In the genomic region with DNA sequence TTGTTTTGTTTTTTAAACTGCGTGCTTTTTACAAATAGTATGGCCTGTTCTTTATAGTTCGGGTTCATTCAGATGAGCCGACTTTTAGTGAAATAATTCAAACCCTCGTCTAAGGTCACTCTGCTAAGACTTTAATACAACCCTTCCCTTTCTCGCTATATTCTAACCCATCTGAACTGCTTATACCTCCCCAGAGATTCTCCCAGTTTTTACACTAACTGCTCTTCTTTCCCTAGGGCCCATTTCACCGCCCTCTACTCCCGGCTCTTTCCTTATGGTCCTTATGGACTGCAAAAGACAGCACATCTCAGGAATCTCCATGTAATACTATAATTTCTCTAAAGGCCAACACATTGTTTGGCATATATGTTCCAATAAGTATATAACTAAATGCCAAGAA, we compare ENCODE assay signal across 10 cellular contexts. TPM values are rescaled to one million over a fixed set of nuclear protein-coding genes. Genes with fewer than 3 reads are reported as not detected.
A peak's percentile ranks its signal among the peaks of the same experiment; 100 is the strongest.
DNase-seq lines count a peak whose midpoint lies in the region; ATAC-seq, FAIRE-seq and TF ChIP-seq lines count a peak whose summit lies in the region.
"Had no signal": no experiment of that assay in that cellular context is flagged by ENCODE, and none has a peak within 500 bp of the region (broad histone marks: within the 10 kb centered on the region; RNA-seq: fewer than 3 reads in every experiment).

No MANE protein-coding gene starts in this region.

- H3K27me3 ChIP-seq in left ventricle myocardium inferior (ENCODE audit: low read depth) (no peaks in the 10 kb centered on the region), heart left ventricle (no peaks in the 10 kb centered on the region), tibial artery (no peaks in the 10 kb centered on the region)
- H3K27me3 ChIP-seq: pancreas had no signal

- H3K9ac ChIP-seq in kidney (ENCODE audit: low read length in 2 of 2), result no peak overlapping the region

- DNase-seq in left ventricle myocardium inferior, result no peak
- no peak for DNase-seq in heart left ventricle
- DNase-seq in activated naive CD4-positive, alpha-beta T cell treated with anti-CD3 and anti-CD28 coated beads, Interleukin-2, amount 50 U/mL, for 72 hours (ENCODE audit: low spot score in 2 of 2), result no peak
- DNase-seq in kidney, result no peak
- DNase-seq in tibial artery, result no peak
- no peak for DNase-seq in GM12891 (ENCODE audit: insufficient read length, low spot score)
- no peak for DNase-seq in erythroblast (lab: John Stamatoyannopoulos, UW)
- no peak for DNase-seq in GM13977 (ENCODE audit: low spot score)
- DNase-seq: pancreas had no signal

- FAIRE-seq in kidney (lab: Jason Lieb, UNC), result no peak
- no peak for FAIRE-seq in GM12891 (lab: Jason Lieb, UNC)
- FAIRE-seq: frontal cortex, pancreas had no signal

- TF ChIP-seq CTCF in left ventricle myocardium inferior (IDR thresholded peaks at IDR 0.05; ENCODE audit: borderline replicate concordance) (no peak), heart left ventricle (IDR thresholded peaks at IDR 0.05) (no peak), kidney (IDR thresholded peaks at IDR 0.05; ENCODE audit: borderline replicate concordance, extremely low read depth, insufficient read depth) (no peak), tibial artery (IDR thresholded peaks at IDR 0.05) (no peak), GM13977 (IDR thresholded peaks at IDR 0.05; ENCODE audit: extremely low read depth, insufficient read depth, missing control alignments) (no peak)

- H3K27ac Mint-ChIP-seq in activated naive CD4-positive, alpha-beta T cell treated with anti-CD3 and anti-CD28 coated beads, Interleukin-2, amount 50 U/mL, for 72 hours, result peak overlapping the region; percentile 25 to 95

- 81 to 92% (median 87%) methylated on average over 7 of the region's 7 CpGs for WGBS in heart left ventricle, 4 donors

- H3K27ac ChIP-seq in left ventricle myocardium inferior (replicated peaks), result no peak overlapping the region
- peak overlapping the region in 2 of 12 donors; percentile 100 for H3K27ac ChIP-seq in heart left ventricle
- H3K27ac ChIP-seq in kidney (ENCODE audit: low read depth in 2 of 2, low read length in 2 of 2), result peak overlapping the region in 1 of 2 donors; percentile 100
- peak overlapping the region; percentile 99 to 100 for H3K27ac ChIP-seq in tibial artery

- TF ChIP-seq POLR2A in heart left ventricle (IDR thresholded peaks at IDR 0.05), result no peak
- no peak for TF ChIP-seq POLR2A in GM12891 (IDR thresholded peaks at IDR 0.05; ENCODE audit: low read depth, low read length)
- TF ChIP-seq POLR2A in erythroblast (IDR thresholded peaks at IDR 0.05; ENCODE audit: low read length), result no peak

- in situ Hi-C loops in GM13977 (cut with MboI; ENCODE audit: low pct_unique_long_range_greater_than_20kb, low sequenced_read_pairs, unreplicated experiment), result no loop called here

- peaks cover 69% of the 10 kb centered on the region for H3K4me1 ChIP-seq in left ventricle myocardium inferior
- peaks cover 0 to 50% (median 32%) of the 10 kb centered on the region in 12 donors for H3K4me1 ChIP-seq in heart left ventricle
- peaks cover 10 to 17% of the 10 kb centered on the region in 2 donors for H3K4me1 ChIP-seq in kidney (ENCODE audit: control insufficient read depth in 1 of 2, insufficient read depth in 1 of 2, low read depth in 1 of 2, low read length in 2 of 2)
- peaks cover 0 to 65% (median 19%) of the 10 kb centered on the region in 4 donors for H3K4me1 ChIP-seq in tibial artery

- peaks cover 30% of the 10 kb centered on the region for H3K36me3 ChIP-seq in left ventricle myocardium inferior
- H3K36me3 ChIP-seq in heart left ventricle, result peaks cover 0 to 35% (median 16%) of the 10 kb centered on the region in 9 donors
- H3K36me3 ChIP-seq in kidney (ENCODE audit: control insufficient read depth in 1 of 2, insufficient read depth in 2 of 2, low read length in 2 of 2), result peaks cover 0 to 3% of the 10 kb centered on the region in 2 donors
- peaks cover 0 to 19% (median 8%) of the 10 kb centered on the region in 3 donors for H3K36me3 ChIP-seq in tibial artery
- H3K36me3 ChIP-seq: pancreas had no signal

- no peaks in the 10 kb centered on the region for H3K9me3 ChIP-seq in left ventricle myocardium inferior (replicated peaks)
- H3K9me3 ChIP-seq in heart left ventricle, result no peaks in the 10 kb centered on the region
- H3K9me3 ChIP-seq in kidney (ENCODE audit: control insufficient read depth in 1 of 2, low read length in 2 of 2), result no peaks in the 10 kb centered on the region
- H3K9me3 ChIP-seq in tibial artery, result no peaks in the 10 kb centered on the region
- H3K9me3 ChIP-seq: pancreas had no signal

- H3K4me3 ChIP-seq in left ventricle myocardium inferior (peak overlapping the region; percentile 91), heart left ventricle (peak overlapping the region in 6 of 12 donors; percentile 74 to 99 (median 95)), kidney (ENCODE audit: low read length in 2 of 2) (peak overlapping the region; percentile 87 to 98), tibial artery (peak overlapping the region; percentile 91 to 94)

- no peak for ATAC-seq in heart left ventricle
- ATAC-seq in activated naive CD4-positive, alpha-beta T cell treated with anti-CD3 and anti-CD28 coated beads, Interleukin-2, amount 50 U/mL, for 72 hours, result no peak
- ATAC-seq: pancreas had no signal

- H3K36me3 Mint-ChIP-seq in activated naive CD4-positive, alpha-beta T cell treated with anti-CD3 and anti-CD28 coated beads, Interleukin-2, amount 50 U/mL, for 72 hours, result peaks cover 18 to 31% of the 10 kb centered on the region in 2 donors

- H3K9me3 Mint-ChIP-seq in activated naive CD4-positive, alpha-beta T cell treated with anti-CD3 and anti-CD28 coated beads, Interleukin-2, amount 50 U/mL, for 72 hours, result no peaks in the 10 kb centered on the region

- intact Hi-C loops in left ventricle myocardium inferior (cut with micrococcal nuclease) (no loop called here), heart left ventricle (cut with DNase I) (loop anchor here in 2 of 10 donors (5.0 kb wide), 2 partner anchors 79 to 84 kb away; no protein-coding TSS in a partner anchor), kidney (cut with DNase I) (no loop called here), tibial artery (cut with DNase I; ENCODE audit: low total_unique reads) (no loop called here)

TF ChIP-seq in GM12891, 5 proteins besides CTCF, POLR2A, EP300 and RAD21:
- no peak for TF ChIP-seq TAF1 (IDR thresholded peaks at IDR 0.05; ENCODE audit: low read depth, low read length)
- no peak for TF ChIP-seq PAX5 (IDR thresholded peaks at IDR 0.05; ENCODE audit: insufficient read depth, low read length, severe bottlenecking)
- TF ChIP-seq POLR2AphosphoS5 (IDR thresholded peaks at IDR 0.05; ENCODE audit: low read depth, low read length), result no peak
- TF ChIP-seq SPI1 (IDR thresholded peaks at IDR 0.05; ENCODE audit: low read depth, low read length), result no peak
- no peak for TF ChIP-seq POU2F2 (IDR thresholded peaks at IDR 0.05; ENCODE audit: low read depth, low read length)

RNA-seq across cellular contexts. Expression of gene MAPK1IP1L, which starts 2.1 kb away (rescaled TPM):
- total RNA-seq in left ventricle myocardium inferior (68.2 TPM), heart left ventricle (100 to 1,000 TPM in 2 of 9 donors, 10 to 100 TPM in 7; 58.9 to 159 (median 80.1) TPM), kidney (101 TPM)
- polyA plus RNA-seq in heart left ventricle (10 to 100 TPM; 23.8 to 66.7 TPM), kidney (ENCODE audit: insufficient read depth, low read depth, low replicate concordance) (43.3 TPM)
- 100 to 1,000 TPM in 1 of 2 donors, 10 to 100 TPM in 1; 66.5 to 101 TPM for total RNA-seq in activated naive CD4-positive, alpha-beta T cell treated with anti-CD3 and anti-CD28 coated beads, Interleukin-2, amount 50 U/mL, for 72 hours
- 59.6 TPM for polyA plus RNA-seq in GM12891 (2012; ENCODE audit: low read depth, missing spikeins)

RNA-seq across cellular contexts. Expression of gene SOCS4, which starts 26.5 kb away (rescaled TPM):
- total RNA-seq in left ventricle myocardium inferior (18.1 TPM), heart left ventricle (10 to 100 TPM in 8 of 9 donors, 1 to 10 TPM in 1; 8.9 to 20.7 (median 15.6) TPM), kidney (30.5 TPM)
- polyA plus RNA-seq in heart left ventricle (1 to 10 TPM; 3.7 to 8.0 TPM), kidney (ENCODE audit: insufficient read depth, low read depth, low replicate concordance) (6.0 TPM)
- 10 to 100 TPM; 26.6 to 33.7 TPM for total RNA-seq in activated naive CD4-positive, alpha-beta T cell treated with anti-CD3 and anti-CD28 coated beads, Interleukin-2, amount 50 U/mL, for 72 hours
- 7.3 TPM for polyA plus RNA-seq in GM12891 (2012; ENCODE audit: low read depth, missing spikeins)

RNA-seq across cellular contexts. Expression of gene WDHD1, which starts 26.6 kb away (rescaled TPM):
- 1.3 TPM for total RNA-seq in left ventricle myocardium inferior
- 1 to 10 TPM in 8 of 9 donors, under 1 TPM in 1; 0.44 to 3.5 (median 2.2) TPM for total RNA-seq in heart left ventricle
- 1 to 10 TPM in 1 of 2 donors, under 1 TPM in 1; 0.42 to 1.4 TPM for polyA plus RNA-seq in heart left ventricle
- total RNA-seq in activated naive CD4-positive, alpha-beta T cell treated with anti-CD3 and anti-CD28 coated beads, Interleukin-2, amount 50 U/mL, for 72 hours, result 10 to 100 TPM; 60.7 to 64.8 TPM
- 3.3 TPM for total RNA-seq in kidney
- polyA plus RNA-seq in kidney (ENCODE audit: insufficient read depth, low read depth, low replicate concordance), result 1.8 TPM
- 13.6 TPM for polyA plus RNA-seq in GM12891 (2012; ENCODE audit: low read depth, missing spikeins)

Comparison
In these comparisons a context has a peak if more than half of its experiments do, and no peak if none do; other contexts are left out.
1. RNA of gene WDHD1, which starts 26.6 kb away (total RNA-seq): 60.7 to 64.8 TPM in activated naive CD4-positive, alpha-beta T cell treated with anti-CD3 and anti-CD28 coated beads, Interleukin-2, amount 50 U/mL, for 72 hours; 3.3 TPM in kidney (single experiment), 0.44 to 3.5 TPM in heart left ventricle and 1.3 TPM in left ventricle myocardium inferior (single experiment); every median in the first group is over 10 times any median in the second.